ENCODE assay signal across 28 cellular contexts in the genomic region with DNA sequence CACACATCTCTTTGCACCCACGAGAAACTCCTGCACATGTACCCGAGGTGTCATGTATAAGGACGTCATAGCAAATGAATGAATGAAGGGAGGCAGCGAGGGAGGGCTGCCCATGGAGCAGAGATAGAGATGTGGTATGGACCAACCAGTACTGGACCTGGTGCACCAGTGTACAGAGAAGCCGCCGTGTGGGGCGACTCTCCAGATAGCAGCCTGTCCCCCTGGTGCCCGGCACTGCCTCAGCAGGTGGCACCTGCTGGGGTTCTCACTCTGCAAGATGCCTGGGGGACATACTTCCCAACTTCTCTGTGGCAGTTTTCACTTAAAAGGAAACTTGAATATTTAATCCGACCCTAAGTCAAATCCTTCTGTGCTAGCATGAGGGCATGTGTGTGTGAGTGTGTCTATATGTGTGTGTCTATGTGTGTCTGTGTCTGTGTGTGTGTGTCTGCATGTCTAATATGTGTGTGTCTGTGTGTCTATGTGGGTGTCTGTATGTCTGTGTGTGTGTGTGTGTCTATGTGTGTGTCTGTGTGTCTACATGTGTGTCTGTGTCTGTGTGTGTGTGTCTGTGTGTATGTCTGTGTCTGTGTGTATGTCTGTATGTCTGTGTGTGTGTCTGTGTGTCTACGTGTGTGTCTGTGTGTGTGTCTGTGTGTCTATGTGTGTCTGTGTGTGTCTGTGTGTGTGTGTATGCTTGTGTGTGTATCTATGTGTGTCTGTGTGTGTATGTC.
"Had no signal": no experiment of that assay in that cellular context is flagged by ENCODE, and none has a peak within 500 bp of the region (broad histone marks: within the 10 kb centered on the region; RNA-seq: fewer than 3 reads in every experiment).

No MANE protein-coding gene starts in this region.

- H3K9me3 ChIP-seq: adrenal gland, body of pancreas, colonic mucosa, esophagus squamous epithelium, gastroesophageal sphincter had no signal

- H3K4me3 ChIP-seq: adrenal gland, body of pancreas, colonic mucosa, esophagus squamous epithelium, gastroesophageal sphincter had no signal

- FAIRE-seq: endometrium, endothelial cell of umbilical vein had no signal

- H3K27me3 ChIP-seq: adrenal gland, body of pancreas, colonic mucosa, esophagus squamous epithelium, gastroesophageal sphincter had no signal

- H3K27ac ChIP-seq: adrenal gland, body of pancreas, colonic mucosa, epithelial cell of prostate, esophagus squamous epithelium, gastroesophageal sphincter, WERI-Rb-1 had no signal

- H3K4me1 ChIP-seq: adrenal gland, body of pancreas, colonic mucosa, esophagus squamous epithelium had no signal

- H3K36me3 ChIP-seq: adrenal gland, colonic mucosa, esophagus squamous epithelium, gastroesophageal sphincter, WERI-Rb-1 had no signal

- DNase-seq: activated B cell treated with CpG ODN at 0.5 μM for 24 hours; activated CD4-positive, alpha-beta memory T cell treated with anti-CD3 and anti-CD28 coated beads for 36 hours; activated CD4-positive, alpha-beta T cell treated with anti-CD3 and anti-CD28 coated beads, Interleukin-2, amount 10 ng/mL, durations not matched to agents 24 days and 14 days; activated CD8-positive, alpha-beta memory T cell treated with anti-CD3 and anti-CD28 coated beads, Interleukin-2, amount 10 ng/mL, durations not matched to agents 7 days and 5 days; activated CD8-positive, alpha-beta memory T cell treated with anti-CD3 and anti-CD28 coated beads, Interleukin-2, amount 50 U/mL, for 4 hours; activated CD8-positive, alpha-beta T cell treated with anti-CD3 and anti-CD28 coated beads, Interleukin-2, amount 10 ng/mL, durations not matched to agents 7 days and 5 days; activated effector memory CD4-positive, alpha-beta T cell treated with anti-CD3 and anti-CD28 coated beads, Interleukin-2, amount 50 U/mL, for 16 hours; activated naive CD4-positive, alpha-beta T cell treated with anti-CD3 and anti-CD28 coated beads for 36 hours; activated naive CD8-positive, alpha-beta T cell treated with anti-CD3 and anti-CD28 coated beads for 36 hours; activated naive CD8-positive, alpha-beta T cell treated with anti-CD3 and anti-CD28 coated beads, Interleukin-2, amount 50 U/mL, for 24 hours; activated T-cell treated with anti-CD3 and anti-CD28 coated beads, Interleukin-2, amount 50 U/mL, for 1 hour; activated T-cell treated with anti-CD3 and anti-CD28 coated beads, Interleukin-2, amount 50 U/mL, for 48 hours; adrenal gland; amygdala; aorta; body of pancreas; colonic mucosa; effector CD8-positive, alpha-beta T cell; esophagus squamous epithelium; foreskin melanocyte; T-cell; T1000; WERI-Rb-1 had no signal

- ATAC-seq: activated CD4-positive, CD25-positive, alpha-beta regulatory T cell treated with anti-CD3 and anti-CD28 coated beads, Interleukin-2, amount 50 U/mL, for 24 hours; activated CD8-positive, alpha-beta memory T cell treated with anti-CD3 and anti-CD28 coated beads, Interleukin-2, amount 10 ng/mL, durations not matched to agents 7 days and 5 days; activated CD8-positive, alpha-beta T cell treated with anti-CD3 and anti-CD28 coated beads, Interleukin-2, amount 10 ng/mL, durations not matched to agents 7 days and 5 days; activated naive CD8-positive, alpha-beta T cell treated with anti-CD3 and anti-CD28 coated beads, Interleukin-2, amount 50 U/mL, for 24 hours; body of pancreas; gastroesophageal sphincter; T-cell had no signal
